15 cellular contexts compared by ENCODE assay signal in genomic region chr2:101848790-101849410, GRCh38.
DNase-seq lines count a peak whose midpoint lies in the region; ATAC-seq and TF ChIP-seq lines count a peak whose summit lies in the region.
"Had no signal": no experiment of that assay in that cellular context is flagged by ENCODE, and none has a peak within 500 bp of the region (broad histone marks: within the 10 kb centered on the region; RNA-seq: fewer than 3 reads in every experiment).

No MANE protein-coding gene starts in this region.

- H3K27ac ChIP-seq in angular gyrus (ENCODE audit: low read depth, low read length) (peak overlapping the region; percentile 42), right lobe of liver (peak overlapping the region in 1 of 3 donors; percentile 45), temporal lobe (ENCODE audit: low read depth, low read length) (peak overlapping the region; percentile 36)
- H3K27ac ChIP-seq: upper lobe of left lung had no signal

- peaks cover 0 to 35% (median 9%) of the 10 kb centered on the region in 4 donors for H3K36me3 ChIP-seq in right lobe of liver

- peak overlapping the region; percentile 46 for H3K27ac Mint-ChIP-seq in activated naive CD4-positive, alpha-beta T cell treated with anti-CD3 and anti-CD28 coated beads, Interleukin-2, amount 50 U/mL, for 24 hours
- no peak overlapping the region for H3K27ac Mint-ChIP-seq in activated naive CD4-positive, alpha-beta T cell treated with anti-CD3 and anti-CD28 coated beads, Interleukin-2, amount 10 ng/mL, durations not matched to agents 7 days and 5 days
- H3K27ac Mint-ChIP-seq: natural killer cell had no signal

- DNase-seq in activated naive CD4-positive, alpha-beta T cell treated with anti-CD3 and anti-CD28 coated beads, Interleukin-2, amount 10 ng/mL, durations not matched to agents 7 days and 5 days = no peak
- DNase-seq in right lobe of liver (no peak), DMS79 treated with DMSO at 0.1 percent for 48 hours (lab: John Stamatoyannopoulos, UW) (no peak)
- no peak for DNase-seq in central memory CD4-positive, alpha-beta T cell
- DNase-seq: activated naive CD4-positive, alpha-beta T cell treated with Interleukin-2 at 50 U/mL for 16 hours; dermis blood vessel endothelial cell; natural killer cell; NCI-H1694 treated with DMSO at 0.1 percent for 48 hours; NCI-H2227 treated with DMSO at 0.1 percent for 48 hours; upper lobe of left lung had no signal

- peaks cover 22% of the 10 kb centered on the region for H3K4me1 Mint-ChIP-seq in activated naive CD4-positive, alpha-beta T cell treated with anti-CD3 and anti-CD28 coated beads, Interleukin-2, amount 50 U/mL, for 24 hours
- H3K4me1 Mint-ChIP-seq in activated naive CD4-positive, alpha-beta T cell treated with anti-CD3 and anti-CD28 coated beads, Interleukin-2, amount 10 ng/mL, durations not matched to agents 7 days and 5 days = no peaks in the 10 kb centered on the region
- H3K4me1 Mint-ChIP-seq: natural killer cell had no signal

- H3K9me3 ChIP-seq in right lobe of liver = no peaks in the 10 kb centered on the region
- H3K9me3 ChIP-seq: upper lobe of left lung had no signal

- peaks cover 15% of the 10 kb centered on the region for H3K36me3 Mint-ChIP-seq in activated naive CD4-positive, alpha-beta T cell treated with anti-CD3 and anti-CD28 coated beads, Interleukin-2, amount 50 U/mL, for 24 hours
- peaks cover 60% of the 10 kb centered on the region for H3K36me3 Mint-ChIP-seq in activated naive CD4-positive, alpha-beta T cell treated with anti-CD3 and anti-CD28 coated beads, Interleukin-2, amount 10 ng/mL, durations not matched to agents 7 days and 5 days
- H3K36me3 Mint-ChIP-seq: natural killer cell had no signal

- WGBS in right lobe of liver (ENCODE audit: insufficient coverage, low coverage, low lambda C conversion rate, missing lambda C conversion rate) = 65% methylated on average over 4 of the region's 5 CpGs

- peak; percentile 39 to 80 (median 61) for ATAC-seq in right lobe of liver
- ATAC-seq in HG03442 (IDR thresholded peaks at IDR 0.05; ENCODE audit: unreplicated experiment) = no peak
- ATAC-seq: natural killer cell, Panc1 had no signal

- H3K27me3 Mint-ChIP-seq in activated naive CD4-positive, alpha-beta T cell treated with anti-CD3 and anti-CD28 coated beads, Interleukin-2, amount 50 U/mL, for 24 hours = no peaks in the 10 kb centered on the region
- no peaks in the 10 kb centered on the region for H3K27me3 Mint-ChIP-seq in activated naive CD4-positive, alpha-beta T cell treated with anti-CD3 and anti-CD28 coated beads, Interleukin-2, amount 10 ng/mL, durations not matched to agents 7 days and 5 days

- TF ChIP-seq POLR2A in right lobe of liver (IDR thresholded peaks at IDR 0.05) = no peak

- TF ChIP-seq CTCF in right lobe of liver (IDR thresholded peaks at IDR 0.05) = no peak

- CTCF ChIA-PET in activated naive CD4-positive, alpha-beta T cell treated with anti-CD3 and anti-CD28 coated beads, Interleukin-2, amount 10 ng/mL, durations not matched to agents 7 days and 5 days (lab: Charles Lee) = no interaction called here

- H3K4me1 ChIP-seq in right lobe of liver = peaks cover 0 to 11% (median 4%) of the 10 kb centered on the region in 4 donors

- intact Hi-C loops in right lobe of liver (cut with DNase I) = no loop called here

- no peak overlapping the region for H3K4me3 Mint-ChIP-seq in activated naive CD4-positive, alpha-beta T cell treated with anti-CD3 and anti-CD28 coated beads, Interleukin-2, amount 50 U/mL, for 24 hours
- H3K4me3 Mint-ChIP-seq in activated naive CD4-positive, alpha-beta T cell treated with anti-CD3 and anti-CD28 coated beads, Interleukin-2, amount 10 ng/mL, durations not matched to agents 7 days and 5 days = no peak overlapping the region
- H3K4me3 Mint-ChIP-seq: natural killer cell had no signal

- no peaks in the 10 kb centered on the region for H3K9me3 Mint-ChIP-seq in activated naive CD4-positive, alpha-beta T cell treated with anti-CD3 and anti-CD28 coated beads, Interleukin-2, amount 50 U/mL, for 24 hours
- H3K9me3 Mint-ChIP-seq in activated naive CD4-positive, alpha-beta T cell treated with anti-CD3 and anti-CD28 coated beads, Interleukin-2, amount 10 ng/mL, durations not matched to agents 7 days and 5 days = no peaks in the 10 kb centered on the region
- H3K9me3 Mint-ChIP-seq: natural killer cell had no signal

- H3K4me3 ChIP-seq in right lobe of liver = no peak overlapping the region
- H3K4me3 ChIP-seq: upper lobe of left lung had no signal

- H3K27me3 ChIP-seq in right lobe of liver = no peaks in the 10 kb centered on the region
- H3K27me3 ChIP-seq: upper lobe of left lung had no signal
